In genomic region chr2:42268528-42269151, GRCh38 we compare ENCODE assay signal across 13 cellular contexts.
"Had no signal": no experiment of that assay in that cellular context is flagged by ENCODE, and none has a peak within 500 bp of the region (broad histone marks: within the 10 kb centered on the region; RNA-seq: fewer than 3 reads in every experiment).

No MANE protein-coding gene starts in this region.

- ATAC-seq: activated CD4-positive, alpha-beta T cell treated with anti-CD3 and anti-CD28 coated beads for 36 hours; activated CD8-positive, alpha-beta T cell treated with anti-CD3 and anti-CD28 coated beads, Interleukin-2, amount 10 ng/mL, durations not matched to agents 7 days and 5 days; gastroesophageal sphincter; pancreas; stimulated activated naive CD8-positive, alpha-beta T cell treated with anti-CD3 and anti-CD28 coated beads, Interleukin-15, Interleukin-2, amounts not matched to agents 100 U/mL and 50 U/mL, for 24 hours had no signal

- DNase-seq: activated CD4-positive, alpha-beta T cell treated with anti-CD3 and anti-CD28 coated beads for 36 hours; activated CD8-positive, alpha-beta T cell treated with anti-CD3 and anti-CD28 coated beads, Interleukin-2, amount 10 ng/mL, durations not matched to agents 7 days and 5 days; activated effector memory CD4-positive, alpha-beta T cell treated with Interleukin-2 at 50 U/mL for 16 hours; kidney; pancreas; retina; stimulated activated CD4-positive, alpha-beta T cell treated with anti-CD3 and anti-CD28 coated beads, Interleukin-4, amount 100 ng/mL, for 1 hour; stimulated activated CD8-positive, alpha-beta memory T cell treated with anti-CD3 and anti-CD28 coated beads, Interleukin-4, amount 100 ng/mL, for 48 hours; stimulated activated naive CD8-positive, alpha-beta T cell treated with anti-CD3 and anti-CD28 coated beads, Interleukin-15, Interleukin-2, amounts not matched to agents 100 U/mL and 50 U/mL, for 24 hours; T-helper 1 cell; WERI-Rb-1 had no signal

- H3K4me3 ChIP-seq: gastroesophageal sphincter, pancreas, thoracic aorta had no signal
